Comparison of ENCODE assay signal across 7 cellular contexts in genomic region chr20:43590036-43590391, GRCh38. TPM values are rescaled to one million over a fixed set of nuclear protein-coding genes. Genes with fewer than 3 reads are reported as not detected.
DNase-seq lines count a peak whose midpoint lies in the region; ATAC-seq, FAIRE-seq and TF ChIP-seq lines count a peak whose summit lies in the region.

No MANE protein-coding gene starts in this region.

- H3K4me2 ChIP-seq in keratinocyte (ENCODE audit: control insufficient read depth, extremely low read depth, insufficient read depth, low read depth, low read length), result peak overlapping the region; percentile 93

- H3K4me3 ChIP-seq in astrocyte of the cerebellum (ENCODE audit: low read depth, low read length) (peak overlapping the region; percentile 88), keratinocyte (ENCODE audit: control insufficient read depth in 2 of 3, extremely low read depth in 1 of 3, insufficient read depth in 2 of 3, low read depth in 1 of 3, low read length in 3 of 3) (peak overlapping the region; percentile 75 to 93 (median 83))

- in situ Hi-C loops in astrocyte of the cerebellum (cut with HindIII; ENCODE audit: low sequenced_read_pairs), result no loop called here

- H3K9me3 ChIP-seq in keratinocyte (ENCODE audit: control insufficient read depth, low read depth, low read length), result no peaks in the 10 kb centered on the region

- no peak for FAIRE-seq in keratinocyte (lab: Jason Lieb, UNC)
- no peak for FAIRE-seq in GM19239 (lab: Jason Lieb, UNC)

- CTCF ChIA-PET in GM10248 (lab: Yijun Ruan, JAX), result interaction anchor here (0.8 to 1.3 kb wide), 4 partner anchors 9 to 102 kb away, joined by 3 to 6 read pairs (median 3); no protein-coding TSS in a partner anchor

- peaks cover 0 to 6% of the 10 kb centered on the region in 2 donors for H3K27me3 Mint-ChIP-seq in stimulated activated naive B cell treated with anti-CD40 and anti-IgM and Interleukin-4, amounts not matched to agents 10 μg/mL and 1 μg/mL and 100 μg/mL, for 72 hours

- no peaks in the 10 kb centered on the region for H3K9me3 Mint-ChIP-seq in stimulated activated naive B cell treated with anti-CD40 and anti-IgM and Interleukin-4, amounts not matched to agents 10 μg/mL and 1 μg/mL and 100 μg/mL, for 72 hours

- ATAC-seq in stimulated activated naive B cell treated with anti-CD40 and anti-IgM and Interleukin-4, amounts not matched to agents 10 μg/mL and 1 μg/mL and 100 μg/mL, for 72 hours (replicated peaks), result peak; percentile 2 to 4
- ATAC-seq in HG02870 (IDR thresholded peaks at IDR 0.05; ENCODE audit: unreplicated experiment), result no peak

- H3K27me3 ChIP-seq in keratinocyte (ENCODE audit: control insufficient read depth, extremely low read depth, insufficient read depth, low read length), result no peaks in the 10 kb centered on the region

- peak overlapping the region; percentile 96 for H3K27ac Mint-ChIP-seq in stimulated activated naive B cell treated with anti-CD40 and anti-IgM and Interleukin-4, amounts not matched to agents 10 μg/mL and 1 μg/mL and 100 μg/mL, for 72 hours

- dilution Hi-C loops in keratinocyte (cut with MboI; ENCODE audit: extremely low pct_ligation_motif_present, low sequenced_read_pairs), result no loop called here

- H2AFZ ChIP-seq in keratinocyte (ENCODE audit: control insufficient read depth, low read length), result peak overlapping the region; percentile 87

- DNase-seq in GM10248 (ENCODE audit: extremely low spot score), result peak; percentile 45
- peak; percentile 56 for DNase-seq in NCI-H1105 treated with DMSO at 0.1 percent for 48 hours (lab: John Stamatoyannopoulos, UW)
- no peak for DNase-seq in astrocyte of the cerebellum (ENCODE audit: low read depth)
- no peak for DNase-seq in keratinocyte (ENCODE audit: low read depth, low spot score)
- peak; percentile 3 for DNase-seq in stimulated activated naive B cell treated with anti-CD40 and anti-IgM and Interleukin-4, amounts not matched to agents 10 μg/mL and 1 μg/mL and 100 μg/mL, for 72 hours
- DNase-seq in GM19239 (ENCODE audit: insufficient read length, low spot score), result no peak

- no peaks in the 10 kb centered on the region for H3K36me3 ChIP-seq in keratinocyte (ENCODE audit: control insufficient read depth in 2 of 2, extremely low read depth in 1 of 2, insufficient read depth in 2 of 2, low read length in 2 of 2)

- no peak overlapping the region for H3K27ac ChIP-seq in keratinocyte (ENCODE audit: control insufficient read depth, insufficient read depth, low read length)

- POLR2A ChIA-PET in GM10248 (lab: Yijun Ruan, JAX), result no interaction called here

- H4K20me1 ChIP-seq in keratinocyte (ENCODE audit: control insufficient read depth, extremely low read depth, insufficient read depth, low read length), result no peaks in the 10 kb centered on the region

- H3K4me1 ChIP-seq in keratinocyte (ENCODE audit: control insufficient read depth, extremely low read depth, insufficient read depth, low read length), result peaks cover 10% of the 10 kb centered on the region

- H3K79me2 ChIP-seq in keratinocyte (ENCODE audit: control insufficient read depth, insufficient read depth, low read length), result peaks cover 12% of the 10 kb centered on the region

- peaks cover 7 to 9% of the 10 kb centered on the region in 2 donors for H3K36me3 Mint-ChIP-seq in stimulated activated naive B cell treated with anti-CD40 and anti-IgM and Interleukin-4, amounts not matched to agents 10 μg/mL and 1 μg/mL and 100 μg/mL, for 72 hours

- no peak for TF ChIP-seq CTCF in GM10248 (IDR thresholded peaks at IDR 0.05; ENCODE audit: control extremely low read depth, extremely low read depth, low read depth, missing control alignments)
- TF ChIP-seq CTCF in astrocyte of the cerebellum (IDR thresholded peaks at IDR 0.05; ENCODE audit: low read depth, low read length, missing control alignments), result no peak
- TF ChIP-seq CTCF in keratinocyte (optimal IDR thresholded peaks at IDR 0.05 in 1 of 3, IDR thresholded peaks at IDR 0.05 in 1 of 3, conservative IDR thresholded peaks at IDR 0.05 in 1 of 3; ENCODE audit: extremely low read depth in 1 of 3, insufficient read depth in 2 of 3, low read length in 3 of 3), result no peak

- peak overlapping the region; percentile 94 to 97 for H3K4me3 Mint-ChIP-seq in stimulated activated naive B cell treated with anti-CD40 and anti-IgM and Interleukin-4, amounts not matched to agents 10 μg/mL and 1 μg/mL and 100 μg/mL, for 72 hours

- H3K4me1 Mint-ChIP-seq in stimulated activated naive B cell treated with anti-CD40 and anti-IgM and Interleukin-4, amounts not matched to agents 10 μg/mL and 1 μg/mL and 100 μg/mL, for 72 hours, result peaks cover 6 to 18% of the 10 kb centered on the region in 2 donors

- no peaks in the 10 kb centered on the region for H3K9me1 ChIP-seq in keratinocyte (ENCODE audit: control insufficient read depth, extremely low read depth, insufficient read depth, low read length)

- peak overlapping the region; percentile 87 for H3K9ac ChIP-seq in keratinocyte (ENCODE audit: control insufficient read depth, extremely low read depth, insufficient read depth, low read length)

RNA-seq across cellular contexts. Expression of gene IFT52, which starts 0.7 kb away (rescaled TPM):
- 21.2 to 22.8 TPM (median 21.2 TPM) in 3 replicates for polyA plus RNA-seq in keratinocyte
- polyA plus RNA-seq in keratinocyte (2011; ENCODE audit: low read depth), result 5.8 TPM
- polyA plus RNA-seq in keratinocyte (2011; cell fraction: cytosol; rRNA removed), result 20.7 and 27.2 TPM in 2 replicates
- polyA plus RNA-seq in keratinocyte (2011; cell fraction: nucleus; rRNA removed), result 9.7 and 11.8 TPM in 2 replicates
- polyA plus RNA-seq in keratinocyte (2012; ENCODE audit: low replicate concordance), result 8.8 and 14.9 TPM in 2 replicates
- 21.9 to 23.3 TPM (median 23.1 TPM) in 3 replicates for polyA minus RNA-seq in keratinocyte
- 8.6 TPM for polyA minus RNA-seq in keratinocyte (2011; cell fraction: cytosol; rRNA and poly(A)+ RNA removed)
- 4.4 and 5.5 TPM in 2 replicates for polyA minus RNA-seq in keratinocyte (2011; cell fraction: nucleus; rRNA and poly(A)+ RNA removed)

RNA-seq across cellular contexts. Expression of gene SGK2, which starts 31.2 kb away (rescaled TPM):
- 0.12 to 0.23 TPM in 2 of 3 replicates, not detected in the other for polyA plus RNA-seq in keratinocyte
- 2.8 TPM for polyA plus RNA-seq in keratinocyte (2011; ENCODE audit: low read depth)
- not detected in 2 replicates for polyA plus RNA-seq in keratinocyte (2011; cell fraction: cytosol; rRNA removed)
- polyA plus RNA-seq in keratinocyte (2011; cell fraction: nucleus; rRNA removed), result 0.70 and 2.1 TPM in 2 replicates
- polyA plus RNA-seq in keratinocyte (2012; ENCODE audit: low replicate concordance), result 0.09 and 1.7 TPM in 2 replicates
- polyA minus RNA-seq in keratinocyte, result not detected in 3 replicates
- not detected for polyA minus RNA-seq in keratinocyte (2011; cell fraction: cytosol; rRNA and poly(A)+ RNA removed)
- polyA minus RNA-seq in keratinocyte (2011; cell fraction: nucleus; rRNA and poly(A)+ RNA removed), result 0.21 and 0.93 TPM in 2 replicates

Comparison
In these comparisons a context has a peak if more than half of its experiments do, and no peak if none do; other contexts are left out.
1. DNase-seq: peak in GM10248 (single experiment), NCI-H1105 treated with DMSO at 0.1 percent for 48 hours (single experiment) and stimulated activated naive B cell treated with anti-CD40 and anti-IgM and Interleukin-4, amounts not matched to agents 10 μg/mL and 1 μg/mL and 100 μg/mL, for 72 hours (single experiment); none in astrocyte of the cerebellum (single experiment), keratinocyte (single experiment) and GM19239 (single experiment).